In the genomic region with DNA sequence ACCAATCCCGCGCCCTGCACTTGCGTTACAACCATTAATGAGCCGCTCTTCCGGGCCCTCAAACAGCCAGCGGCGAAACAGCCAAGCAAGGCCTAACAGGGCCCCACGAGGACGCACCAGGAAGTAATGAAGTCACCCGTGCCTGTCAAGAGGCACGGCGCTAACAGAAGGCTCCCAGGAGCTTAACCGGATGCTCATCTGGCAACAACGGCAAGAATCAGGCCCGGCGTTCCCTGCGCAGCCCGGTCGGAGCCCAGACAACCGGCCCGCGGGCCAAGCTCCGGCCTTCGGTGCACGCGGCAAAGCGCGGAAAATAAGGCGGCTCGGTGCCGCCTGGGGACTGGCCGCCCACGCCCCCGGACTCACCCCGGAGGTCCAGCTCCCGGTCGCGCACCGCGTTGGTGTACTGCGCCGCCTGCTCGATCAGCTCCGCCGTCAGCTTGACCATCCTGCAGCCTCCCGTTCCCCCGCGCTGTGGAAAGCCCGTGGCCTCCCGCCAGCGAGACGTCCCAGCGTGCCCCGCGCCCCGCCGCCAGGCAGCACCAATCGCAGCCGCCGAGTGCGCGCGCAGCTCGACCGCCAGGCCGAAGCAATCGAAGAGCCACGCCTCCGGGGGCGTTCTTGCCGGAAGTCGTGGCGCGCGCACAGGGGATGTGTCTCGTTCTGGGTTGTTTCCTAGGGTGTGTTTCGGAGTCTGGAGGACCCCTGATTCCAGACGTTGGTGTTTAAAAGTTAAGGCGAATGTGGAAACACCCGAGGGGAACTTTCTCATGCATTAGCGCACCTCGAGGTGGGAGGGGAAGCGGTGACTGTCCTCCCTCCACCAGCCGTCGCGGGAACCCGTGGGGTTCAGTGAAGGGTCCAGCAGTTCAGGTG, we compare ENCODE assay signal across 1 cellular context.
TF ChIP-seq lines count a peak whose summit lies in the region.

A gene (minus strand): TSS at position 518 of the 876 bp plus-strand sequence. CDS start 70 bp downstream, at position 448.

TF ChIP-seq in K562, 482 proteins besides CTCF, POLR2A, EP300 and RAD21 (continued from another document):
- TF ChIP-seq, protein P1, sequence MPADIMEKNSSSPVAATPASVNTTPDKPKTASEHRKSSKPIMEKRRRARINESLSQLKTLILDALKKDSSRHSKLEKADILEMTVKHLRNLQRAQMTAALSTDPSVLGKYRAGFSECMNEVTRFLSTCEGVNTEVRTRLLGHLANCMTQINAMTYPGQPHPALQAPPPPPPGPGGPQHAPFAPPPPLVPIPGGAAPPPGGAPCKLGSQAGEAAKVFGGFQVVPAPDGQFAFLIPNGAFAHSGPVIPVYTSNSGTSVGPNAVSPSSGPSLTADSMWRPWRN (IDR thresholded peaks at IDR 0.05; ENCODE audit: low read depth), result no peak
- no peak for TF ChIP-seq XRCC4 (IDR thresholded peaks at IDR 0.05; ENCODE audit: extremely low read depth, insufficient read depth, insufficient read length)
- TF ChIP-seq PTBP1 (IDR thresholded peaks at IDR 0.05; ENCODE audit: low read depth, low read length), result no peak
- TF ChIP-seq, protein P2, sequence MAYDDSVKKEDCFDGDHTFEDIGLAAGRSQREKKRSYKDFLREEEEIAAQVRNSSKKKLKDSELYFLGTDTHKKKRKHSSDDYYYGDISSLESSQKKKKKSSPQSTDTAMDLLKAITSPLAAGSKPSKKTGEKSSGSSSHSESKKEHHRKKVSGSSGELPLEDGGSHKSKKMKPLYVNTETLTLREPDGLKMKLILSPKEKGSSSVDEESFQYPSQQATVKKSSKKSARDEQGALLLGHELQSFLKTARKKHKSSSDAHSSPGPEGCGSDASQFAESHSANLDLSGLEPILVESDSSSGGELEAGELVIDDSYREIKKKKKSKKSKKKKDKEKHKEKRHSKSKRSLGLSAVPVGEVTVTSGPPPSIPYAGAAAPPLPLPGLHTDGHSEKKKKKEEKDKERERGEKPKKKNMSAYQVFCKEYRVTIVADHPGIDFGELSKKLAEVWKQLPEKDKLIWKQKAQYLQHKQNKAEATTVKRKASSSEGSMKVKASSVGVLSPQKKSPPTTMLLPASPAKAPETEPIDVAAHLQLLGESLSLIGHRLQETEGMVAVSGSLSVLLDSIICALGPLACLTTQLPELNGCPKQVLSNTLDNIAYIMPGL (CRISPR knock-in tag; IDR thresholded peaks at IDR 0.05), result peak; percentile 86
- TF ChIP-seq ZNF778 (CRISPR knock-in tag; IDR thresholded peaks at IDR 0.05), result no peak
- no peak for TF ChIP-seq ZFP36 (IDR thresholded peaks at IDR 0.05; ENCODE audit: low read depth, low read length, partially characterized antibody)
- TF ChIP-seq MEF2A (IDR thresholded peaks at IDR 0.05; ENCODE audit: control insufficient read depth, low read depth, low read length), result no peak
- TF ChIP-seq ZNF263 (CRISPR knock-in tag; IDR thresholded peaks at IDR 0.05; ENCODE audit: borderline replicate concordance), result peak; percentile 53; the same call in 1 of the 2 replicates
- TF ChIP-seq HMG20B (CRISPR knock-in tag; IDR thresholded peaks at IDR 0.05), result no peak
- TF ChIP-seq EGR1 (conservative IDR thresholded peaks at IDR 0.05), result peak; percentile 97
- no peak for TF ChIP-seq IFI16 (CRISPR knock-in tag; IDR thresholded peaks at IDR 0.05)
- TF ChIP-seq, protein P3, sequence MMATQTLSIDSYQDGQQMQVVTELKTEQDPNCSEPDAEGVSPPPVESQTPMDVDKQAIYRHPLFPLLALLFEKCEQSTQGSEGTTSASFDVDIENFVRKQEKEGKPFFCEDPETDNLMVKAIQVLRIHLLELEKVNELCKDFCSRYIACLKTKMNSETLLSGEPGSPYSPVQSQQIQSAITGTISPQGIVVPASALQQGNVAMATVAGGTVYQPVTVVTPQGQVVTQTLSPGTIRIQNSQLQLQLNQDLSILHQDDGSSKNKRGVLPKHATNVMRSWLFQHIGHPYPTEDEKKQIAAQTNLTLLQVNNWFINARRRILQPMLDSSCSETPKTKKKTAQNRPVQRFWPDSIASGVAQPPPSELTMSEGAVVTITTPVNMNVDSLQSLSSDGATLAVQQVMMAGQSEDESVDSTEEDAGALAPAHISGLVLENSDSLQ (IDR thresholded peaks at IDR 0.05), result no peak
- no peak for TF ChIP-seq CBFA2T3 (IDR thresholded peaks at IDR 0.05)
- no peak for TF ChIP-seq PYGO2 (tag; IDR thresholded peaks at IDR 0.05)
- TF ChIP-seq NELFE (IDR thresholded peaks at IDR 0.05; ENCODE audit: insufficient read depth, insufficient read length), result no peak
- TF ChIP-seq ILK (tag; IDR thresholded peaks at IDR 0.05; ENCODE audit: borderline replicate concordance, low read depth), result no peak
- peak; percentile 89 for TF ChIP-seq MYC (IDR thresholded peaks at IDR 0.05; ENCODE audit: low read depth, low read length)
- TF ChIP-seq MYC (CRISPR knock-in tag; IDR thresholded peaks at IDR 0.05; ENCODE audit: borderline replicate concordance, low read depth), result peak; percentile 90; the same call in 1 of the 2 replicates
- no peak for TF ChIP-seq MYBL2 (IDR thresholded peaks at IDR 0.05; ENCODE audit: low read depth)
- no peak for TF ChIP-seq MYBL2 (CRISPR knock-in tag; IDR thresholded peaks at IDR 0.05; ENCODE audit: borderline replicate concordance)
- TF ChIP-seq FOXJ2 (tag; IDR thresholded peaks at IDR 0.05), result no peak
- no peak for TF ChIP-seq ZNF644 (tag; IDR thresholded peaks at IDR 0.05; ENCODE audit: low read depth)
- TF ChIP-seq, protein P4, sequence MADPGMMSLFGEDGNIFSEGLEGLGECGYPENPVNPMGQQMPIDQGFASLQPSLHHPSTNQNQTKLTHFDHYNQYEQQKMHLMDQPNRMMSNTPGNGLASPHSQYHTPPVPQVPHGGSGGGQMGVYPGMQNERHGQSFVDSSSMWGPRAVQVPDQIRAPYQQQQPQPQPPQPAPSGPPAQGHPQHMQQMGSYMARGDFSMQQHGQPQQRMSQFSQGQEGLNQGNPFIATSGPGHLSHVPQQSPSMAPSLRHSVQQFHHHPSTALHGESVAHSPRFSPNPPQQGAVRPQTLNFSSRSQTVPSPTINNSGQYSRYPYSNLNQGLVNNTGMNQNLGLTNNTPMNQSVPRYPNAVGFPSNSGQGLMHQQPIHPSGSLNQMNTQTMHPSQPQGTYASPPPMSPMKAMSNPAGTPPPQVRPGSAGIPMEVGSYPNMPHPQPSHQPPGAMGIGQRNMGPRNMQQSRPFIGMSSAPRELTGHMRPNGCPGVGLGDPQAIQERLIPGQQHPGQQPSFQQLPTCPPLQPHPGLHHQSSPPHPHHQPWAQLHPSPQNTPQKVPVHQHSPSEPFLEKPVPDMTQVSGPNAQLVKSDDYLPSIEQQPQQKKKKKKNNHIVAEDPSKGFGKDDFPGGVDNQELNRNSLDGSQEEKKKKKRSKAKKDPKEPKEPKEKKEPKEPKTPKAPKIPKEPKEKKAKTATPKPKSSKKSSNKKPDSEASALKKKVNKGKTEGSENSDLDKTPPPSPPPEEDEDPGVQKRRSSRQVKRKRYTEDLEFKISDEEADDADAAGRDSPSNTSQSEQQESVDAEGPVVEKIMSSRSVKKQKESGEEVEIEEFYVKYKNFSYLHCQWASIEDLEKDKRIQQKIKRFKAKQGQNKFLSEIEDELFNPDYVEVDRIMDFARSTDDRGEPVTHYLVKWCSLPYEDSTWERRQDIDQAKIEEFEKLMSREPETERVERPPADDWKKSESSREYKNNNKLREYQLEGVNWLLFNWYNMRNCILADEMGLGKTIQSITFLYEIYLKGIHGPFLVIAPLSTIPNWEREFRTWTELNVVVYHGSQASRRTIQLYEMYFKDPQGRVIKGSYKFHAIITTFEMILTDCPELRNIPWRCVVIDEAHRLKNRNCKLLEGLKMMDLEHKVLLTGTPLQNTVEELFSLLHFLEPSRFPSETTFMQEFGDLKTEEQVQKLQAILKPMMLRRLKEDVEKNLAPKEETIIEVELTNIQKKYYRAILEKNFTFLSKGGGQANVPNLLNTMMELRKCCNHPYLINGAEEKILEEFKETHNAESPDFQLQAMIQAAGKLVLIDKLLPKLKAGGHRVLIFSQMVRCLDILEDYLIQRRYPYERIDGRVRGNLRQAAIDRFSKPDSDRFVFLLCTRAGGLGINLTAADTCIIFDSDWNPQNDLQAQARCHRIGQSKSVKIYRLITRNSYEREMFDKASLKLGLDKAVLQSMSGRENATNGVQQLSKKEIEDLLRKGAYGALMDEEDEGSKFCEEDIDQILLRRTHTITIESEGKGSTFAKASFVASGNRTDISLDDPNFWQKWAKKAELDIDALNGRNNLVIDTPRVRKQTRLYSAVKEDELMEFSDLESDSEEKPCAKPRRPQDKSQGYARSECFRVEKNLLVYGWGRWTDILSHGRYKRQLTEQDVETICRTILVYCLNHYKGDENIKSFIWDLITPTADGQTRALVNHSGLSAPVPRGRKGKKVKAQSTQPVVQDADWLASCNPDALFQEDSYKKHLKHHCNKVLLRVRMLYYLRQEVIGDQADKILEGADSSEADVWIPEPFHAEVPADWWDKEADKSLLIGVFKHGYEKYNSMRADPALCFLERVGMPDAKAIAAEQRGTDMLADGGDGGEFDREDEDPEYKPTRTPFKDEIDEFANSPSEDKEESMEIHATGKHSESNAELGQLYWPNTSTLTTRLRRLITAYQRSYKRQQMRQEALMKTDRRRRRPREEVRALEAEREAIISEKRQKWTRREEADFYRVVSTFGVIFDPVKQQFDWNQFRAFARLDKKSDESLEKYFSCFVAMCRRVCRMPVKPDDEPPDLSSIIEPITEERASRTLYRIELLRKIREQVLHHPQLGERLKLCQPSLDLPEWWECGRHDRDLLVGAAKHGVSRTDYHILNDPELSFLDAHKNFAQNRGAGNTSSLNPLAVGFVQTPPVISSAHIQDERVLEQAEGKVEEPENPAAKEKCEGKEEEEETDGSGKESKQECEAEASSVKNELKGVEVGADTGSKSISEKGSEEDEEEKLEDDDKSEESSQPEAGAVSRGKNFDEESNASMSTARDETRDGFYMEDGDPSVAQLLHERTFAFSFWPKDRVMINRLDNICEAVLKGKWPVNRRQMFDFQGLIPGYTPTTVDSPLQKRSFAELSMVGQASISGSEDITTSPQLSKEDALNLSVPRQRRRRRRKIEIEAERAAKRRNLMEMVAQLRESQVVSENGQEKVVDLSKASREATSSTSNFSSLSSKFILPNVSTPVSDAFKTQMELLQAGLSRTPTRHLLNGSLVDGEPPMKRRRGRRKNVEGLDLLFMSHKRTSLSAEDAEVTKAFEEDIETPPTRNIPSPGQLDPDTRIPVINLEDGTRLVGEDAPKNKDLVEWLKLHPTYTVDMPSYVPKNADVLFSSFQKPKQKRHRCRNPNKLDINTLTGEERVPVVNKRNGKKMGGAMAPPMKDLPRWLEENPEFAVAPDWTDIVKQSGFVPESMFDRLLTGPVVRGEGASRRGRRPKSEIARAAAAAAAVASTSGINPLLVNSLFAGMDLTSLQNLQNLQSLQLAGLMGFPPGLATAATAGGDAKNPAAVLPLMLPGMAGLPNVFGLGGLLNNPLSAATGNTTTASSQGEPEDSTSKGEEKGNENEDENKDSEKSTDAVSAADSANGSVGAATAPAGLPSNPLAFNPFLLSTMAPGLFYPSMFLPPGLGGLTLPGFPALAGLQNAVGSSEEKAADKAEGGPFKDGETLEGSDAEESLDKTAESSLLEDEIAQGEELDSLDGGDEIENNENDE (IDR thresholded peaks at IDR 0.05; ENCODE audit: low read depth, low read length), result no peak
- no peak for TF ChIP-seq ZNF324 (CRISPR knock-in tag; IDR thresholded peaks at IDR 0.05)
- TF ChIP-seq, protein P5, sequence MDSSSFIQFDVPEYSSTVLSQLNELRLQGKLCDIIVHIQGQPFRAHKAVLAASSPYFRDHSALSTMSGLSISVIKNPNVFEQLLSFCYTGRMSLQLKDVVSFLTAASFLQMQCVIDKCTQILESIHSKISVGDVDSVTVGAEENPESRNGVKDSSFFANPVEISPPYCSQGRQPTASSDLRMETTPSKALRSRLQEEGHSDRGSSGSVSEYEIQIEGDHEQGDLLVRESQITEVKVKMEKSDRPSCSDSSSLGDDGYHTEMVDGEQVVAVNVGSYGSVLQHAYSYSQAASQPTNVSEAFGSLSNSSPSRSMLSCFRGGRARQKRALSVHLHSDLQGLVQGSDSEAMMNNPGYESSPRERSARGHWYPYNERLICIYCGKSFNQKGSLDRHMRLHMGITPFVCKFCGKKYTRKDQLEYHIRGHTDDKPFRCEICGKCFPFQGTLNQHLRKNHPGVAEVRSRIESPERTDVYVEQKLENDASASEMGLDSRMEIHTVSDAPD (CRISPR knock-in tag; IDR thresholded peaks at IDR 0.05), result no peak
- TF ChIP-seq ZNF140 (CRISPR knock-in tag; IDR thresholded peaks at IDR 0.05), result no peak
- 0 out of 2 replicates have a peak, but pooled peaks have one; percentile 28 for TF ChIP-seq GATAD2B (IDR thresholded peaks at IDR 0.05; ENCODE audit: borderline replicate concordance)
- TF ChIP-seq SIN3A (IDR thresholded peaks at IDR 0.05; ENCODE audit: borderline replicate concordance in 2 of 2, control insufficient read depth in 1 of 2, low read depth in 2 of 2, low read length in 2 of 2), result peak; percentile 88 to 93; a peak in 3 of 4 replicates
- TF ChIP-seq ZNF12 (CRISPR knock-in tag; IDR thresholded peaks at IDR 0.05), result peak; percentile 48; the same call in 1 of the 2 replicates
- no peak for TF ChIP-seq ZNF253 (CRISPR knock-in tag; conservative IDR thresholded peaks at IDR 0.05)
- peak; percentile 54 for TF ChIP-seq U2AF1 (optimal IDR thresholded peaks at IDR 0.05; ENCODE audit: low read depth, low read length)
- TF ChIP-seq ZZZ3 (IDR thresholded peaks at IDR 0.05), result peak; percentile 73
